ENCODE assay signal across 1 cellular context in genomic region chr3:158602227-158602626, GRCh38.
TF ChIP-seq lines count a peak whose summit lies in the region.

No MANE protein-coding gene starts in this region.

TF ChIP-seq in K562, 482 proteins besides CTCF, POLR2A, EP300 and RAD21:
- TF ChIP-seq ZNF444 (CRISPR knock-in tag; IDR thresholded peaks at IDR 0.05) (no peak), ZNF280B (CRISPR knock-in tag; IDR thresholded peaks at IDR 0.05) (no peak), TRIM28 (IDR thresholded peaks at IDR 0.05) (no peak), CBX1 (IDR thresholded peaks at IDR 0.05; ENCODE audit: low read depth) (no peak), CEBPB (tag; IDR thresholded peaks at IDR 0.05) (peak; percentile 61; the same call in 1 of the 2 replicates)
- TF ChIP-seq, protein P1, sequence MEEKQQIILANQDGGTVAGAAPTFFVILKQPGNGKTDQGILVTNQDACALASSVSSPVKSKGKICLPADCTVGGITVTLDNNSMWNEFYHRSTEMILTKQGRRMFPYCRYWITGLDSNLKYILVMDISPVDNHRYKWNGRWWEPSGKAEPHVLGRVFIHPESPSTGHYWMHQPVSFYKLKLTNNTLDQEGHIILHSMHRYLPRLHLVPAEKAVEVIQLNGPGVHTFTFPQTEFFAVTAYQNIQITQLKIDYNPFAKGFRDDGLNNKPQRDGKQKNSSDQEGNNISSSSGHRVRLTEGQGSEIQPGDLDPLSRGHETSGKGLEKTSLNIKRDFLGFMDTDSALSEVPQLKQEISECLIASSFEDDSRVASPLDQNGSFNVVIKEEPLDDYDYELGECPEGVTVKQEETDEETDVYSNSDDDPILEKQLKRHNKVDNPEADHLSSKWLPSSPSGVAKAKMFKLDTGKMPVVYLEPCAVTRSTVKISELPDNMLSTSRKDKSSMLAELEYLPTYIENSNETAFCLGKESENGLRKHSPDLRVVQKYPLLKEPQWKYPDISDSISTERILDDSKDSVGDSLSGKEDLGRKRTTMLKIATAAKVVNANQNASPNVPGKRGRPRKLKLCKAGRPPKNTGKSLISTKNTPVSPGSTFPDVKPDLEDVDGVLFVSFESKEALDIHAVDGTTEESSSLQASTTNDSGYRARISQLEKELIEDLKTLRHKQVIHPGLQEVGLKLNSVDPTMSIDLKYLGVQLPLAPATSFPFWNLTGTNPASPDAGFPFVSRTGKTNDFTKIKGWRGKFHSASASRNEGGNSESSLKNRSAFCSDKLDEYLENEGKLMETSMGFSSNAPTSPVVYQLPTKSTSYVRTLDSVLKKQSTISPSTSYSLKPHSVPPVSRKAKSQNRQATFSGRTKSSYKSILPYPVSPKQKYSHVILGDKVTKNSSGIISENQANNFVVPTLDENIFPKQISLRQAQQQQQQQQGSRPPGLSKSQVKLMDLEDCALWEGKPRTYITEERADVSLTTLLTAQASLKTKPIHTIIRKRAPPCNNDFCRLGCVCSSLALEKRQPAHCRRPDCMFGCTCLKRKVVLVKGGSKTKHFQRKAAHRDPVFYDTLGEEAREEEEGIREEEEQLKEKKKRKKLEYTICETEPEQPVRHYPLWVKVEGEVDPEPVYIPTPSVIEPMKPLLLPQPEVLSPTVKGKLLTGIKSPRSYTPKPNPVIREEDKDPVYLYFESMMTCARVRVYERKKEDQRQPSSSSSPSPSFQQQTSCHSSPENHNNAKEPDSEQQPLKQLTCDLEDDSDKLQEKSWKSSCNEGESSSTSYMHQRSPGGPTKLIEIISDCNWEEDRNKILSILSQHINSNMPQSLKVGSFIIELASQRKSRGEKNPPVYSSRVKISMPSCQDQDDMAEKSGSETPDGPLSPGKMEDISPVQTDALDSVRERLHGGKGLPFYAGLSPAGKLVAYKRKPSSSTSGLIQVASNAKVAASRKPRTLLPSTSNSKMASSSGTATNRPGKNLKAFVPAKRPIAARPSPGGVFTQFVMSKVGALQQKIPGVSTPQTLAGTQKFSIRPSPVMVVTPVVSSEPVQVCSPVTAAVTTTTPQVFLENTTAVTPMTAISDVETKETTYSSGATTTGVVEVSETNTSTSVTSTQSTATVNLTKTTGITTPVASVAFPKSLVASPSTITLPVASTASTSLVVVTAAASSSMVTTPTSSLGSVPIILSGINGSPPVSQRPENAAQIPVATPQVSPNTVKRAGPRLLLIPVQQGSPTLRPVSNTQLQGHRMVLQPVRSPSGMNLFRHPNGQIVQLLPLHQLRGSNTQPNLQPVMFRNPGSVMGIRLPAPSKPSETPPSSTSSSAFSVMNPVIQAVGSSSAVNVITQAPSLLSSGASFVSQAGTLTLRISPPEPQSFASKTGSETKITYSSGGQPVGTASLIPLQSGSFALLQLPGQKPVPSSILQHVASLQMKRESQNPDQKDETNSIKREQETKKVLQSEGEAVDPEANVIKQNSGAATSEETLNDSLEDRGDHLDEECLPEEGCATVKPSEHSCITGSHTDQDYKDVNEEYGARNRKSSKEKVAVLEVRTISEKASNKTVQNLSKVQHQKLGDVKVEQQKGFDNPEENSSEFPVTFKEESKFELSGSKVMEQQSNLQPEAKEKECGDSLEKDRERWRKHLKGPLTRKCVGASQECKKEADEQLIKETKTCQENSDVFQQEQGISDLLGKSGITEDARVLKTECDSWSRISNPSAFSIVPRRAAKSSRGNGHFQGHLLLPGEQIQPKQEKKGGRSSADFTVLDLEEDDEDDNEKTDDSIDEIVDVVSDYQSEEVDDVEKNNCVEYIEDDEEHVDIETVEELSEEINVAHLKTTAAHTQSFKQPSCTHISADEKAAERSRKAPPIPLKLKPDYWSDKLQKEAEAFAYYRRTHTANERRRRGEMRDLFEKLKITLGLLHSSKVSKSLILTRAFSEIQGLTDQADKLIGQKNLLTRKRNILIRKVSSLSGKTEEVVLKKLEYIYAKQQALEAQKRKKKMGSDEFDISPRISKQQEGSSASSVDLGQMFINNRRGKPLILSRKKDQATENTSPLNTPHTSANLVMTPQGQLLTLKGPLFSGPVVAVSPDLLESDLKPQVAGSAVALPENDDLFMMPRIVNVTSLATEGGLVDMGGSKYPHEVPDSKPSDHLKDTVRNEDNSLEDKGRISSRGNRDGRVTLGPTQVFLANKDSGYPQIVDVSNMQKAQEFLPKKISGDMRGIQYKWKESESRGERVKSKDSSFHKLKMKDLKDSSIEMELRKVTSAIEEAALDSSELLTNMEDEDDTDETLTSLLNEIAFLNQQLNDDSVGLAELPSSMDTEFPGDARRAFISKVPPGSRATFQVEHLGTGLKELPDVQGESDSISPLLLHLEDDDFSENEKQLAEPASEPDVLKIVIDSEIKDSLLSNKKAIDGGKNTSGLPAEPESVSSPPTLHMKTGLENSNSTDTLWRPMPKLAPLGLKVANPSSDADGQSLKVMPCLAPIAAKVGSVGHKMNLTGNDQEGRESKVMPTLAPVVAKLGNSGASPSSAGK (IDR thresholded peaks at IDR 0.05): no peak
